In genomic region chr16:78504391-78504945, GRCh38 we compare ENCODE assay signal across 21 cellular contexts.
DNase-seq lines count a peak whose midpoint lies in the region; ATAC-seq and TF ChIP-seq lines count a peak whose summit lies in the region.
"Had no signal": no experiment of that assay in that cellular context is flagged by ENCODE, and none has a peak within 500 bp of the region (broad histone marks: within the 10 kb centered on the region; RNA-seq: fewer than 3 reads in every experiment).

No MANE protein-coding gene starts in this region.

- intact Hi-C loops in left ventricle myocardium superior (cut with micrococcal nuclease) = loop anchor here (5.0 kb wide), 2 partner anchors 268 to 1098 kb away; partner anchors contain the start of gene MAF

- no peak overlapping the region for H3K4me3 ChIP-seq in upper lobe of left lung
- H3K4me3 ChIP-seq: lung had no signal

- no peaks in the 10 kb centered on the region for H3K9me3 ChIP-seq in upper lobe of left lung

- no peaks in the 10 kb centered on the region for H3K27me3 ChIP-seq in upper lobe of left lung

- WGBS in upper lobe of left lung, 2 donors = 68 to 76% methylated on average over 15 of the region's 15 CpGs

- ATAC-seq in left ventricle myocardium superior (peak; percentile 20), omental fat pad (ENCODE audit: low FRiP score) (peak; percentile 55), upper lobe of left lung (ENCODE audit: low FRiP score in 2 of 2) (no peak), GM21423 (IDR thresholded peaks at IDR 0.05; ENCODE audit: unreplicated experiment) (no peak)
- ATAC-seq: activated CD8-positive, alpha-beta T cell treated with anti-CD3 and anti-CD28 coated beads for 36 hours; naive thymus-derived CD8-positive, alpha-beta T cell; stimulated activated naive B cell treated with anti-CD40 and anti-IgM and Interleukin-4, amounts not matched to agents 10 μg/mL and 1 μg/mL and 100 μg/mL, for 72 hours had no signal

- H3K4me1 ChIP-seq in upper lobe of left lung = peaks cover 0 to 9% (median 2%) of the 10 kb centered on the region in 4 donors

- no peaks in the 10 kb centered on the region for H3K36me3 ChIP-seq in upper lobe of left lung

- no peak for TF ChIP-seq EP300 in upper lobe of left lung (IDR thresholded peaks at IDR 0.05)

- TF ChIP-seq POLR2A in upper lobe of left lung (IDR thresholded peaks at IDR 0.05) = no peak

- DNase-seq in DMS 273 (lab: John Stamatoyannopoulos, UW; ENCODE audit: unreplicated experiment) (peak; percentile 24), DMS 273 treated with DMSO at 0.1 percent for 48 hours (lab: John Stamatoyannopoulos, UW) (no peak), left ventricle myocardium superior (peak; percentile 56), omental fat pad (ENCODE audit: low spot score) (peak; percentile 39), upper lobe of left lung (no peak), NCI-H187 (lab: John Stamatoyannopoulos, UW) (no peak), NCI-H748 (lab: John Stamatoyannopoulos, UW; ENCODE audit: unreplicated experiment) (no peak)
- DNase-seq: activated CD8-positive, alpha-beta T cell treated with anti-CD3 and anti-CD28 coated beads for 36 hours; activated naive CD4-positive, alpha-beta T cell treated with anti-CD3 and anti-CD28 coated beads for 36 hours; activated T-cell treated with anti-CD3 and anti-CD28 coated beads, Interleukin-2, amount 50 U/mL, for 24 hours; DMS153; naive thymus-derived CD8-positive, alpha-beta T cell; NCI-H1105; NCI-H524 treated with DMSO at 0.1 percent for 48 hours; SHP77 treated with DMSO at 0.1 percent for 48 hours; stimulated activated CD4-positive, alpha-beta T cell treated with anti-CD3 and anti-CD28 coated beads, Interleukin-15, amount 100 ng/mL, for 24 hours; stimulated activated naive B cell treated with anti-CD40 and anti-IgM and Interleukin-4, amounts not matched to agents 10 μg/mL and 1 μg/mL and 100 μg/mL, for 72 hours had no signal

- peak overlapping the region in 3 of 4 donors; percentile 27 to 75 (median 30) for H3K27ac ChIP-seq in upper lobe of left lung
- H3K27ac ChIP-seq: 22Rv1, C4-2B had no signal

- no peak for TF ChIP-seq CTCF in omental fat pad (IDR thresholded peaks at IDR 0.05)
- TF ChIP-seq CTCF in upper lobe of left lung (IDR thresholded peaks at IDR 0.05) = no peak

Comparison
In these comparisons a context has a peak if more than half of its experiments do, and no peak if none do; other contexts are left out.
1. DNase-seq: peak in DMS 273 (single experiment), left ventricle myocardium superior (single experiment) and omental fat pad (single experiment); none in DMS 273 treated with DMSO at 0.1 percent for 48 hours (single experiment), upper lobe of left lung (0 of 2), NCI-H187 (0 of 2) and NCI-H748 (single experiment).
2. ATAC-seq: peak in left ventricle myocardium superior (single experiment) and omental fat pad (single experiment); none in upper lobe of left lung (0 of 2) and GM21423 (single experiment).